12 cellular contexts compared by ENCODE assay signal in genomic region chr2:98866033-98866432, GRCh38.
A peak's percentile ranks its signal among the peaks of the same experiment; 100 is the strongest.
DNase-seq lines count a peak whose midpoint lies in the region; FAIRE-seq and TF ChIP-seq lines count a peak whose summit lies in the region.
"Had no signal": no experiment of that assay in that cellular context is flagged by ENCODE, and none has a peak within 500 bp of the region (broad histone marks: within the 10 kb centered on the region; RNA-seq: fewer than 3 reads in every experiment).

No MANE protein-coding gene starts in this region.

- dilution Hi-C loops in endothelial cell of umbilical vein (cut with MboI; ENCODE audit: extremely low pct_ligation_motif_present, low sequenced_read_pairs): no loop called here

- H3K4me2 ChIP-seq in endothelial cell of umbilical vein (ENCODE audit: insufficient read depth, low read length) (no peak overlapping the region), skeletal muscle satellite cell (ENCODE audit: low read length) (peak overlapping the region; percentile 57), trophoblast cell (ENCODE audit: low read length) (no peak overlapping the region)

- no CpG with 5 or more reads among the region's 3 CpGs for WGBS in trophoblast cell (ENCODE audit: extremely low coverage, insufficient coverage, insufficient read length)

- H3K9me1 ChIP-seq in endothelial cell of umbilical vein (replicated peaks; ENCODE audit: control insufficient read depth, extremely low read depth, insufficient read depth, low read length): no peaks in the 10 kb centered on the region

- no peak overlapping the region for H2BK120ac ChIP-seq in trophoblast cell (ENCODE audit: insufficient read depth, low read length, poor library complexity)

- H4K20me1 ChIP-seq in endothelial cell of umbilical vein (replicated peaks; ENCODE audit: control insufficient read depth, extremely low read depth, insufficient read depth, low read length): no peaks in the 10 kb centered on the region

- peak; percentile 10 for DNase-seq in GM13977 (ENCODE audit: low spot score)
- DNase-seq in endothelial cell of umbilical vein (ENCODE audit: low read depth, low spot score): peak; percentile 34
- no peak for DNase-seq in SKM-1 treated with dmso at 0.1 percent for 144 hours (lab: John Stamatoyannopoulos, UW; ENCODE audit: unreplicated experiment)
- DNase-seq in trophoblast cell: no peak
- no peak for DNase-seq in AG08396 (ENCODE audit: low spot score)
- DNase-seq in epidermal melanocyte (ENCODE audit: insufficient read length, low spot score): no peak
- DNase-seq: DMS 273 treated with DMSO at 0.1 percent for 48 hours, NCI-H187 treated with DMSO at 0.1 percent for 48 hours, NCI-H510A had no signal

- H3K9ac ChIP-seq in endothelial cell of umbilical vein (replicated peaks; ENCODE audit: extremely low read depth, insufficient read depth, low read length) (peak overlapping the region; percentile 63), skeletal muscle satellite cell (ENCODE audit: low read depth, low read length) (peak overlapping the region; percentile 53), trophoblast cell (ENCODE audit: low read length) (no peak overlapping the region)

- TF ChIP-seq CTCF in GM13977 (IDR thresholded peaks at IDR 0.05; ENCODE audit: extremely low read depth, insufficient read depth, missing control alignments) (no peak), endothelial cell of umbilical vein (IDR thresholded peaks at IDR 0.05; ENCODE audit: extremely low read depth in 1 of 2, insufficient read depth in 1 of 2, low read depth in 1 of 2, low read length in 2 of 2) (no peak)

- POLR2A ChIA-PET in endothelial cell of umbilical vein (lab: Charles Lee): interaction anchor here (0.7 kb wide), 1 partner anchor 113 kb away, joined by 4 read pairs; no protein-coding TSS in a partner anchor

- peaks cover 21% of the 10 kb centered on the region for H3K4me1 ChIP-seq in endothelial cell of umbilical vein (ENCODE audit: control insufficient read depth, extremely low read depth, insufficient read depth, low read length)
- H3K4me1 ChIP-seq in skeletal muscle satellite cell (ENCODE audit: control insufficient read depth, insufficient read depth, low read length): peaks cover 42% of the 10 kb centered on the region
- H3K4me1 ChIP-seq in trophoblast cell (ENCODE audit: control insufficient read depth in 1 of 2, insufficient read depth in 2 of 2, low read length in 2 of 2): no peaks in the 10 kb centered on the region
- H3K4me1 ChIP-seq: HAP-1 had no signal

- H2BK5ac ChIP-seq in trophoblast cell (ENCODE audit: low read depth, low read length, poor library complexity): no peak overlapping the region

- FAIRE-seq in endothelial cell of umbilical vein (lab: Jason Lieb, UNC): no peak

- peak overlapping the region; percentile 2 for H2AFZ ChIP-seq in endothelial cell of umbilical vein (ENCODE audit: low read depth, low read length)
- H2AFZ ChIP-seq in trophoblast cell (ENCODE audit: insufficient read depth, low read length, poor library complexity): no peak overlapping the region

- no peak for TF ChIP-seq POLR2A in endothelial cell of umbilical vein (IDR thresholded peaks at IDR 0.05; ENCODE audit: low read depth, low read length)

- H4K91ac ChIP-seq in trophoblast cell (ENCODE audit: low read depth, low read length): no peak overlapping the region

- H3K23ac ChIP-seq in trophoblast cell (ENCODE audit: low read length): no peak overlapping the region

- H3K79me1 ChIP-seq in trophoblast cell (ENCODE audit: low read length): no peaks in the 10 kb centered on the region

- H4K8ac ChIP-seq in trophoblast cell (ENCODE audit: low read depth, low read length): no peak overlapping the region

- H3K79me2 ChIP-seq in endothelial cell of umbilical vein (ENCODE audit: control insufficient read depth, insufficient read depth, low read length) (no peaks in the 10 kb centered on the region), trophoblast cell (ENCODE audit: control insufficient read depth, insufficient read depth, low read length, poor library complexity) (no peaks in the 10 kb centered on the region)

- intact Hi-C loops in endothelial cell of umbilical vein (cut with micrococcal nuclease): no loop called here

- H3K27me3 ChIP-seq in endothelial cell of umbilical vein (ENCODE audit: control insufficient read depth in 2 of 2, insufficient read depth in 2 of 2, low read length in 2 of 2) (no peaks in the 10 kb centered on the region), skeletal muscle satellite cell (ENCODE audit: control insufficient read depth, insufficient read depth, low read length) (no peaks in the 10 kb centered on the region), trophoblast cell (ENCODE audit: insufficient read depth, low read length) (no peaks in the 10 kb centered on the region)

- H3K4ac ChIP-seq in trophoblast cell (ENCODE audit: low read depth, low read length): no peak overlapping the region

- H3K18ac ChIP-seq in trophoblast cell (ENCODE audit: low read length): no peak overlapping the region

- CTCF ChIA-PET in endothelial cell of umbilical vein (lab: Charles Lee): interaction anchor here (1.0 to 1.5 kb wide), 5 partner anchors 9 to 217 kb away, joined by 3 to 5 read pairs (median 4); partner anchors contain the start of gene CRACDL

- no peak overlapping the region for H4K12ac ChIP-seq in trophoblast cell (ENCODE audit: low read depth, low read length)

- in situ Hi-C loops in GM13977 (cut with MboI; ENCODE audit: low pct_unique_long_range_greater_than_20kb, low sequenced_read_pairs, unreplicated experiment): no loop called here

- no TSS peak for BruUV-seq in endothelial cell of umbilical vein (replicated peaks; lab: Mats Ljungman, UMichigan)

- H2AK5ac ChIP-seq in trophoblast cell (ENCODE audit: low read length): no peak overlapping the region

- H3K9me3 ChIP-seq in endothelial cell of umbilical vein (replicated peaks; ENCODE audit: control insufficient read depth, insufficient read depth, low read length): no peaks in the 10 kb centered on the region
- no peaks in the 10 kb centered on the region for H3K9me3 ChIP-seq in skeletal muscle satellite cell (replicated peaks; ENCODE audit: low read length)
- H3K9me3 ChIP-seq in trophoblast cell (ENCODE audit: insufficient read depth, low read depth, low read length): peaks cover 6% of the 10 kb centered on the region
- H3K9me3 ChIP-seq: HAP-1 had no signal

- peak overlapping the region; percentile 26 for H3K27ac ChIP-seq in angular gyrus (ENCODE audit: low read depth, low read length)
- peak overlapping the region; percentile 94 for H3K27ac ChIP-seq in endothelial cell of umbilical vein (ENCODE audit: insufficient read depth, low read depth, low read length)
- no peak overlapping the region for H3K27ac ChIP-seq in trophoblast cell (ENCODE audit: low read depth, low read length)

- no peak overlapping the region for H3K4me3 ChIP-seq in endothelial cell of umbilical vein (replicated peaks in 1 of 3; ENCODE audit: insufficient read depth in 1 of 3, low read depth in 1 of 3, low read length in 3 of 3)
- no peak overlapping the region for H3K4me3 ChIP-seq in skeletal muscle satellite cell (ENCODE audit: low read length)
- H3K4me3 ChIP-seq in trophoblast cell (ENCODE audit: low read depth, low read length): no peak overlapping the region
- H3K4me3 ChIP-seq: HAP-1 had no signal

- no peaks in the 10 kb centered on the region for H3K36me3 ChIP-seq in endothelial cell of umbilical vein (ENCODE audit: control insufficient read depth in 2 of 2, extremely low read depth in 1 of 2, insufficient read depth in 2 of 2, low read length in 2 of 2)
- H3K36me3 ChIP-seq in skeletal muscle satellite cell (ENCODE audit: insufficient read depth, low read length): no peaks in the 10 kb centered on the region
- H3K36me3 ChIP-seq in trophoblast cell (ENCODE audit: control insufficient read depth in 1 of 2, insufficient read depth in 2 of 2, low read length in 2 of 2): no peaks in the 10 kb centered on the region
- H3K36me3 ChIP-seq: HAP-1 had no signal

- no peak overlapping the region for H2BK12ac ChIP-seq in trophoblast cell (ENCODE audit: low read length)

- no peak overlapping the region for H3K14ac ChIP-seq in trophoblast cell (ENCODE audit: low read length)

TF ChIP-seq in endothelial cell of umbilical vein, 7 proteins besides CTCF, POLR2A, EP300 and RAD21:
- TF ChIP-seq POLR2AphosphoS5 (IDR thresholded peaks at IDR 0.05; ENCODE audit: insufficient read depth, low read depth, low read length) (no peak), EZH2 (IDR thresholded peaks at IDR 0.05; ENCODE audit: borderline replicate concordance, low read depth, low read length, severe bottlenecking) (no peak), MYC (IDR thresholded peaks at IDR 0.05; ENCODE audit: low read depth, low read length) (no peak), JUN (IDR thresholded peaks at IDR 0.05; ENCODE audit: borderline replicate concordance, insufficient read depth, insufficient read length, low read depth) (no peak), FOS (IDR thresholded peaks at IDR 0.05; ENCODE audit: borderline replicate concordance, insufficient read depth, low read length) (no peak), GATA2 (IDR thresholded peaks at IDR 0.05; ENCODE audit: insufficient read depth, insufficient read length, low read depth, low read length) (no peak), MAX (IDR thresholded peaks at IDR 0.05; ENCODE audit: insufficient read depth, insufficient read length) (no peak)

Comparison
In these comparisons a context has a peak if more than half of its experiments do, and no peak if none do; other contexts are left out.
1. DNase-seq: peak in GM13977 (single experiment) and endothelial cell of umbilical vein (single experiment); none in SKM-1 treated with dmso at 0.1 percent for 144 hours (single experiment), trophoblast cell (0 of 2), AG08396 (single experiment) and epidermal melanocyte (single experiment).